Comparison of ENCODE assay signal across 7 cellular contexts in genomic region chr6:100880901-100881706, GRCh38. TPM values are rescaled to one million over a fixed set of nuclear protein-coding genes. Genes with fewer than 3 reads are reported as not detected.
DNase-seq lines count a peak whose midpoint lies in the region; ATAC-seq, FAIRE-seq and TF ChIP-seq lines count a peak whose summit lies in the region.

Gene ASCC3, minus strand, starts transcription at chr6:100881329. Its CDS starts 13,332 bp downstream, at chr6:100867997.

- peaks cover 57% of the 10 kb centered on the region for H3K79me2 ChIP-seq in hepatocyte

- H3K9me2 ChIP-seq in hepatocyte (replicated peaks; ENCODE audit: insufficient read depth): no peaks in the 10 kb centered on the region

- H3K4me2 ChIP-seq in hepatocyte: peak within 1 kb of the TSS; percentile 82

- H3K27me3 ChIP-seq in hepatocyte: no peaks in the 10 kb centered on the region

- TF ChIP-seq CTCF in astrocyte of the cerebellum (IDR thresholded peaks at IDR 0.05; ENCODE audit: low read depth, low read length, missing control alignments) (no peak), hepatocyte (IDR thresholded peaks at IDR 0.05; ENCODE audit: poor library complexity) (no peak), retinal pigment epithelial cell (conservative IDR thresholded peaks at IDR 0.05; ENCODE audit: low read depth, low read length) (peak; percentile 3)

- peak; percentile 98 for ATAC-seq in HG02943 (IDR thresholded peaks at IDR 0.05; ENCODE audit: low read depth, unreplicated experiment)

- no peaks in the 10 kb centered on the region for H3K36me3 ChIP-seq in hepatocyte (replicated peaks; ENCODE audit: insufficient read depth, low read depth)

- FAIRE-seq in GM18507 (lab: Jason Lieb, UNC): peak; percentile 94

- WGBS in hepatocyte (ENCODE audit: low lambda C conversion rate, missing lambda C conversion rate): under 1% methylated on average over 75 of the region's 79 CpGs

- H3K4me1 ChIP-seq in hepatocyte (ENCODE audit: insufficient read depth): peaks cover 24% of the 10 kb centered on the region

- H3K4me3 ChIP-seq in astrocyte of the cerebellum (ENCODE audit: low read depth, low read length) (peak within 1 kb of the TSS; percentile 90), hepatocyte (peak within 1 kb of the TSS; percentile 58), retinal pigment epithelial cell (ENCODE audit: low read length) (peak within 1 kb of the TSS; percentile 88)

- in situ Hi-C loops in astrocyte of the cerebellum (cut with HindIII; ENCODE audit: low sequenced_read_pairs): no loop called here

- peaks cover 20% of the 10 kb centered on the region for H4K20me1 ChIP-seq in hepatocyte (ENCODE audit: insufficient read depth, poor library complexity, severe bottlenecking)

- DNase-seq in GM18507 (ENCODE audit: extremely low spot score, insufficient read length, low read depth) (peak; percentile 80), NCI-H187 (lab: John Stamatoyannopoulos, UW) (peak; percentile 74 to 88), T-helper 22 cell (ENCODE audit: low read depth) (peak; percentile 80), astrocyte of the cerebellum (ENCODE audit: low read depth) (peak; percentile 62), hepatocyte (ENCODE audit: low spot score) (peak; percentile 96), retinal pigment epithelial cell (ENCODE audit: low read depth) (peak; percentile 58)

- H3K9me3 ChIP-seq in hepatocyte (ENCODE audit: low read depth): no peaks in the 10 kb centered on the region

- H3K27ac ChIP-seq in hepatocyte: peak within 1 kb of the TSS; percentile 99

- peak within 1 kb of the TSS; percentile 87 for H2AFZ ChIP-seq in hepatocyte

RNA-seq across cellular contexts. Expression of gene ASCC3, which starts in this region (rescaled TPM):
- total RNA-seq in hepatocyte: 77.6 and 88.7 TPM in 2 replicates
- polyA plus RNA-seq in hepatocyte: 34.0 and 42.3 TPM in 2 replicates

Comparison
In these comparisons a context has a peak if more than half of its experiments do, and no peak if none do; other contexts are left out.
1. Peak in every context shown above with its lines: DNase-seq, ATAC-seq, H3K4me3 ChIP-seq and H3K27ac ChIP-seq.